Comparison of ENCODE assay signal across 8 cellular contexts in genomic region chr13:40974460-40975407, GRCh38. TPM values are rescaled to one million over a fixed set of nuclear protein-coding genes. Genes with fewer than 3 reads are reported as not detected.
DNase-seq lines count a peak whose midpoint lies in the region; ATAC-seq, FAIRE-seq and TF ChIP-seq lines count a peak whose summit lies in the region.

No MANE protein-coding gene starts in this region.

- no peak overlapping the region for H3K27ac ChIP-seq in CD8-positive, alpha-beta T cell (ENCODE audit: low read depth, low read length)
- peak overlapping the region; percentile 33 for H3K27ac ChIP-seq in OCI-LY1 (ENCODE audit: low read depth, low read length, poor library complexity, severe bottlenecking)

- no peaks in the 10 kb centered on the region for H3K9me3 Mint-ChIP-seq in CD8-positive, alpha-beta T cell

- peaks cover 82% of the 10 kb centered on the region for H3K4me1 ChIP-seq in CD8-positive, alpha-beta T cell (ENCODE audit: insufficient read depth, low read length)
- H3K4me1 ChIP-seq in OCI-LY1 (ENCODE audit: insufficient read depth, low read length, severe bottlenecking): peaks cover 100% of the 10 kb centered on the region

- peak overlapping the region; percentile 13; the same call in 1 of the 2 replicates for H3K9ac ChIP-seq in OCI-LY1 (ENCODE audit: low read length)

- no peaks in the 10 kb centered on the region for H3K9me2 ChIP-seq in OCI-LY1 (ENCODE audit: low read depth, low read length)

- peak; percentile 84 for ATAC-seq in CD8-positive, alpha-beta T cell
- ATAC-seq in GM18873 (IDR thresholded peaks at IDR 0.05; ENCODE audit: low FRiP score, unreplicated experiment) (peak; percentile 51), HG03066 (IDR thresholded peaks at IDR 0.05; ENCODE audit: low read depth, unreplicated experiment) (peak; percentile 66), left lobe of liver (peak; percentile 91)

- no peak overlapping the region for H2AFZ ChIP-seq in OCI-LY1 (ENCODE audit: low read length)

- DNase-seq in CD8-positive, alpha-beta T cell: peak in 3 of 7 experiments; percentile 34 to 55 (median 43)
- DNase-seq in bronchial epithelial cell (ENCODE audit: low read depth) (peak; percentile 68), left lobe of liver (ENCODE audit: low spot score) (no peak), midbrain (lab: John Stamatoyannopoulos, UW) (no peak), NCI-H2107 (lab: John Stamatoyannopoulos, UW) (no peak)

- H3K4me3 ChIP-seq in CD8-positive, alpha-beta T cell (ENCODE audit: low read depth, low read length): peak overlapping the region; percentile 8
- peak overlapping the region; percentile 27 for H3K4me3 ChIP-seq in OCI-LY1 (ENCODE audit: low read depth, low read length, poor library complexity, severe bottlenecking)
- no peak overlapping the region for H3K4me3 ChIP-seq in bronchial epithelial cell (ENCODE audit: low read depth, low read length)

- H3K36me3 Mint-ChIP-seq in CD8-positive, alpha-beta T cell: peaks cover 50% of the 10 kb centered on the region

- H3K4me1 Mint-ChIP-seq in CD8-positive, alpha-beta T cell (ENCODE audit: low read depth): peaks cover 93% of the 10 kb centered on the region

- FAIRE-seq in bronchial epithelial cell (lab: Jason Lieb, UNC): no peak

- POLR2A ChIA-PET in CD8-positive, alpha-beta T cell (lab: Charles Lee): interaction anchor here (0.8 to 1.7 kb wide), 11 partner anchors 10 to 86 kb away, joined by 3 to 8 read pairs (median 3); partner anchors contain the start of genes ELF1 and WBP4

- no peaks in the 10 kb centered on the region for H3K27me3 ChIP-seq in CD8-positive, alpha-beta T cell (ENCODE audit: insufficient read depth, low read length)
- H3K27me3 ChIP-seq in OCI-LY1 (ENCODE audit: insufficient read depth, low read length) (no peaks in the 10 kb centered on the region), bronchial epithelial cell (ENCODE audit: control insufficient read depth, insufficient read depth, low read length) (no peaks in the 10 kb centered on the region)

- H3K79me2 ChIP-seq in OCI-LY1 (ENCODE audit: insufficient read depth, low read length): peaks cover 100% of the 10 kb centered on the region

- H3K27ac Mint-ChIP-seq in CD8-positive, alpha-beta T cell: peak overlapping the region; percentile 68

- no peaks in the 10 kb centered on the region for H3K36me3 ChIP-seq in CD8-positive, alpha-beta T cell (ENCODE audit: insufficient read depth, low read length)
- H3K36me3 ChIP-seq in OCI-LY1 (ENCODE audit: insufficient read depth, low read length): peaks cover 74% of the 10 kb centered on the region
- H3K36me3 ChIP-seq in bronchial epithelial cell (ENCODE audit: control insufficient read depth, insufficient read depth, low read length): peaks cover 1% of the 10 kb centered on the region

- CTCF ChIA-PET in CD8-positive, alpha-beta T cell (lab: Charles Lee): interaction anchor here (0.6 to 3.3 kb wide), 22 partner anchors 11 to 1134 kb away, joined by 3 to 37 read pairs (median 4); partner anchors contain the start of gene ELF1

- intact Hi-C loops in CD8-positive, alpha-beta T cell (cut with DNase I, micrococcal nuclease): loop anchor here (1.0 to 2.0 kb wide), 5 partner anchors 11 to 86 kb away; partner anchors contain the start of gene WBP4 (in 1 of the 2)

- no peaks in the 10 kb centered on the region for H3K9me3 ChIP-seq in CD8-positive, alpha-beta T cell (ENCODE audit: low read length)
- no peaks in the 10 kb centered on the region for H3K9me3 ChIP-seq in OCI-LY1 (ENCODE audit: low read length)

- peak; percentile 66 for TF ChIP-seq CTCF in CD8-positive, alpha-beta T cell (IDR thresholded peaks at IDR 0.05)
- peak; percentile 84 for TF ChIP-seq CTCF in OCI-LY1 (IDR thresholded peaks at IDR 0.05; ENCODE audit: low read length)
- TF ChIP-seq CTCF in bronchial epithelial cell (IDR thresholded peaks at IDR 0.05; ENCODE audit: insufficient read depth, low read length, severe bottlenecking): peak; percentile 56

- H3K4me3 Mint-ChIP-seq in CD8-positive, alpha-beta T cell: peak overlapping the region; percentile 63

- H3F3A ChIP-seq in OCI-LY1 (ENCODE audit: insufficient read depth, low read length): 0 out of 2 replicates have a peak, but pooled peaks cover 4% of the 10 kb centered on the region

- H4K20me1 ChIP-seq in OCI-LY1 (ENCODE audit: insufficient read depth, low read length): peaks cover 6% of the 10 kb centered on the region; the same call in 1 of the 2 replicates

- peak overlapping the region; percentile 78 for H3K4me2 ChIP-seq in OCI-LY1 (ENCODE audit: low read length)

- no peaks in the 10 kb centered on the region for H3K27me3 Mint-ChIP-seq in CD8-positive, alpha-beta T cell (ENCODE audit: low read depth)

RNA-seq across cellular contexts. Expression of gene ELF1, which starts 44.4 kb away (rescaled TPM):
- total RNA-seq in CD8-positive, alpha-beta T cell: 100 to 1,000 TPM; 308 to 313 TPM
- total RNA-seq in bronchial epithelial cell (57.7 and 71.3 TPM in 2 replicates), left lobe of liver (22.2 TPM)
